ENCODE assay signal across 17 cellular contexts in the genomic region with DNA sequence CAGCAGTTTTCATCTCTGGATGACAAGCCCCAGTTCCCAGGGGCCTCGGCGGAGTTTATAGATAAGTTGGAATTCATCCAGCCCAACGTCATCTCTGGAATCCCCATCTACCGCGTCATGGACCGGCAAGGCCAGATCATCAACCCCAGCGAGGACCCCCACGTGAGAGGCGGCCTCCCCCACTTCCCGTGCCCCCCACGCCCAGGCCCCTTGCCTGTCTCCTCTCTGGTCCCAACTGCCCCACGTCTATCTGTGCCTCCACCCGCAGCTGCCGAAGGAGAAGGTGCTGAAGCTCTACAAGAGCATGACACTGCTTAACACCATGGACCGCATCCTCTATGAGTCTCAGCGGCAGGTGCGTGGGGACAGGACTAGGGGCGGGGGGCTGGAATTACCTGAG. TPM values are rescaled to one million over a fixed set of nuclear protein-coding genes. Genes with fewer than 3 reads are reported as not detected.
DNase-seq lines count a peak whose midpoint lies in the region; ATAC-seq and TF ChIP-seq lines count a peak whose summit lies in the region.
"Had no signal": no experiment of that assay in that cellular context is flagged by ENCODE, and none has a peak within 500 bp of the region (broad histone marks: within the 10 kb centered on the region; RNA-seq: fewer than 3 reads in every experiment).

No MANE protein-coding gene starts in this region.

- no peak overlapping the region for H2BK120ac ChIP-seq in H9 (ENCODE audit: low read depth, low read length, poor library complexity, severe bottlenecking)

- H3K27ac ChIP-seq in heart left ventricle (peak overlapping the region in 11 of 12 donors; percentile 55 to 88 (median 79)), KMS-11 (peak overlapping the region; percentile 90; the same call in 1 of the 2 replicates), left lung (peak overlapping the region; percentile 82 to 95), H9 (ENCODE audit: insufficient read length, low read depth, low read length) (no peak overlapping the region)

- H3K56ac ChIP-seq in H9 (ENCODE audit: insufficient read length, low read depth, low read length): no peak overlapping the region

- no peak for TF ChIP-seq POLR2A in heart left ventricle (IDR thresholded peaks at IDR 0.05)

- H2AK5ac ChIP-seq in H9 (ENCODE audit: insufficient read length, low read length): no peak overlapping the region

- H3K36me3 ChIP-seq in heart left ventricle: peaks cover 0 to 45% (median 28%) of the 10 kb centered on the region in 9 donors
- no peaks in the 10 kb centered on the region; the same call in 1 of the 2 replicates for H3K36me3 ChIP-seq in KMS-11 (ENCODE audit: insufficient read depth)
- H3K36me3 ChIP-seq in left lung: peaks cover 0 to 37% of the 10 kb centered on the region in 2 donors

- H3K79me1 ChIP-seq in H9 (ENCODE audit: insufficient read depth, low read depth, low read length, poor library complexity, severe bottlenecking): no peaks in the 10 kb centered on the region

- peak overlapping the region; percentile 88; the same call in 1 of the 2 replicates for H3K4me2 ChIP-seq in KMS-11
- H3K4me2 ChIP-seq in H9 (ENCODE audit: insufficient read depth, insufficient read length, low read length): no peak overlapping the region

- H3K27me3 ChIP-seq in heart left ventricle (no peaks in the 10 kb centered on the region), KMS-11 (ENCODE audit: insufficient read depth, low read depth) (no peaks in the 10 kb centered on the region), left lung (no peaks in the 10 kb centered on the region), H9 (ENCODE audit: insufficient read depth, low read length) (no peaks in the 10 kb centered on the region)

- no peak overlapping the region for H3K14ac ChIP-seq in H9 (ENCODE audit: insufficient read depth, low read length)

- no peaks in the 10 kb centered on the region for H4K20me1 ChIP-seq in KMS-11 (ENCODE audit: insufficient read depth)
- peaks cover 3% of the 10 kb centered on the region for H4K20me1 ChIP-seq in H9 (ENCODE audit: control insufficient read depth, insufficient read depth, insufficient read length)

- DNase-seq in heart left ventricle: no peak
- DNase-seq in cardiac septum (ENCODE audit: low spot score): no peak
- no peak for DNase-seq in left lung
- no peak for DNase-seq in stimulated activated effector memory CD8-positive, alpha-beta T cell treated with anti-CD3 and anti-CD28 coated beads, Interleukin-12 subunit alpha, Interleukin-12 subunit beta, amount 100 ng/mL, for 72 hours (ENCODE audit: low spot score in 2 of 2)
- DNase-seq in RPMI8226: no peak
- no peak for DNase-seq in H9
- DNase-seq: C1 segment of cervical spinal cord, GF-D8, NCI-H1417, NCI-H187 treated with DMSO at 0.1 percent for 48 hours, NCI-H446 had no signal

- no peaks in the 10 kb centered on the region for H3K9me3 ChIP-seq in heart left ventricle
- no peaks in the 10 kb centered on the region for H3K9me3 ChIP-seq in left lung
- no peaks in the 10 kb centered on the region for H3K9me3 ChIP-seq in H9 (ENCODE audit: control insufficient read depth, low read depth, low read length)

- WGBS in heart left ventricle, 4 donors: 54 to 63% (median 58%) methylated on average over 16 to 18 of the region's 18 CpGs
- no CpG with 5 or more reads among the region's 18 CpGs for WGBS in H9 (ENCODE audit: extremely low coverage, insufficient read length, low lambda C conversion rate)

- H3K4me1 ChIP-seq in heart left ventricle (peaks cover 0 to 72% (median 61%) of the 10 kb centered on the region in 12 donors), KMS-11 (ENCODE audit: low read depth, poor library complexity, severe bottlenecking) (peaks cover 62% of the 10 kb centered on the region), left lung (peaks cover 23 to 93% of the 10 kb centered on the region in 2 donors), H9 (ENCODE audit: insufficient read depth, low read length) (no peaks in the 10 kb centered on the region; the same call in 1 of the 2 replicates)

- no peaks in the 10 kb centered on the region for H3K9me3 Mint-ChIP-seq in stimulated activated effector memory CD8-positive, alpha-beta T cell treated with anti-CD3 and anti-CD28 coated beads, Interleukin-12 subunit alpha, Interleukin-12 subunit beta, amount 100 ng/mL, for 72 hours
- no peaks in the 10 kb centered on the region for H3K9me3 Mint-ChIP-seq in H9
- H3K9me3 Mint-ChIP-seq: IgD-negative memory B cell had no signal

- H3K4me3 ChIP-seq in heart left ventricle: no peak overlapping the region
- no peak overlapping the region for H3K4me3 ChIP-seq in KMS-11 (IDR thresholded peaks at IDR 0.05; ENCODE audit: insufficient read depth, low read depth, low read length)
- H3K4me3 ChIP-seq in left lung: no peak overlapping the region

- no peak overlapping the region for H4K8ac ChIP-seq in H9 (replicated peaks; ENCODE audit: insufficient read length, low read depth, low read length)

- intact Hi-C loops in heart left ventricle (cut with DNase I): loop anchor here in 1 of 10 donors (2.0 kb wide), 1 partner anchor 16 kb away; the partner anchor contains the start of gene B3GNT8
- intact Hi-C loops in cardiac septum (cut with DNase I): loop anchor here (2.0 kb wide), 1 partner anchor 16 kb away; the partner anchor contains the start of gene B3GNT8
- intact Hi-C loops in left lung (cut with DNase I): no loop called here

- no peak overlapping the region for H3K4me3 Mint-ChIP-seq in stimulated activated effector memory CD8-positive, alpha-beta T cell treated with anti-CD3 and anti-CD28 coated beads, Interleukin-12 subunit alpha, Interleukin-12 subunit beta, amount 100 ng/mL, for 72 hours
- no peak overlapping the region; a peak in 1 of 5 replicates for H3K4me3 Mint-ChIP-seq in H9

- peaks cover 4% of the 10 kb centered on the region for H3K23me2 ChIP-seq in H9 (ENCODE audit: insufficient read length, low read depth, low read length, poor library complexity, severe bottlenecking)

- H3K36me3 Mint-ChIP-seq in stimulated activated effector memory CD8-positive, alpha-beta T cell treated with anti-CD3 and anti-CD28 coated beads, Interleukin-12 subunit alpha, Interleukin-12 subunit beta, amount 100 ng/mL, for 72 hours: peaks cover 35% of the 10 kb centered on the region
- peaks cover 0 to 19% (median 13%) of the 10 kb centered on the region in 3 experiments; a peak in 4 of 7 replicates for H3K36me3 Mint-ChIP-seq in H9 (ENCODE audit: insufficient read depth in 1 of 3, low read depth in 3 of 3)

- peaks cover 15% of the 10 kb centered on the region for H3K4me1 Mint-ChIP-seq in stimulated activated effector memory CD8-positive, alpha-beta T cell treated with anti-CD3 and anti-CD28 coated beads, Interleukin-12 subunit alpha, Interleukin-12 subunit beta, amount 100 ng/mL, for 72 hours
- H3K4me1 Mint-ChIP-seq in H9: peaks cover 7 to 18% of the 10 kb centered on the region in 2 experiments

- H3K23ac ChIP-seq in H9 (ENCODE audit: insufficient read length, low read depth, low read length): no peak overlapping the region

- no peak for ATAC-seq in heart left ventricle
- no peak for ATAC-seq in left lung
- no peak for ATAC-seq in stimulated activated effector memory CD8-positive, alpha-beta T cell treated with anti-CD3 and anti-CD28 coated beads, Interleukin-12 subunit alpha, Interleukin-12 subunit beta, amount 100 ng/mL, for 72 hours
- no peak for ATAC-seq in HG03039 (IDR thresholded peaks at IDR 0.05; ENCODE audit: unreplicated experiment)

- peak overlapping the region; percentile 50 for H3K27ac Mint-ChIP-seq in stimulated activated effector memory CD8-positive, alpha-beta T cell treated with anti-CD3 and anti-CD28 coated beads, Interleukin-12 subunit alpha, Interleukin-12 subunit beta, amount 100 ng/mL, for 72 hours
- H3K27ac Mint-ChIP-seq in H9: no peak overlapping the region
- H3K27ac Mint-ChIP-seq: IgD-negative memory B cell had no signal

- H3K18ac ChIP-seq in H9 (ENCODE audit: insufficient read length, low read depth, low read length): no peak overlapping the region

- TF ChIP-seq CTCF in heart left ventricle (IDR thresholded peaks at IDR 0.05) (no peak), KMS-11 (conservative IDR thresholded peaks at IDR 0.05; ENCODE audit: low read depth, low read length) (no peak), left lung (IDR thresholded peaks at IDR 0.05) (no peak), H9 (conservative IDR thresholded peaks at IDR 0.05) (no peak)

- no peak overlapping the region for H3K4ac ChIP-seq in H9 (ENCODE audit: low read depth, low read length)

- no peak overlapping the region for H3K9ac ChIP-seq in KMS-11
- no peak overlapping the region for H3K9ac ChIP-seq in H9 (ENCODE audit: extremely low read depth, insufficient read length, low read length)

- H2AFZ ChIP-seq in KMS-11 (ENCODE audit: low read depth): no peak overlapping the region
- no peak overlapping the region for H2AFZ ChIP-seq in H9 (ENCODE audit: low read length)

- no peaks in the 10 kb centered on the region; the same call in 1 of the 2 replicates for H3K27me3 Mint-ChIP-seq in H9 (ENCODE audit: low read depth)
- H3K27me3 Mint-ChIP-seq: IgD-negative memory B cell had no signal

- H3K79me2 ChIP-seq in KMS-11 (ENCODE audit: insufficient read depth, low read depth) (no peaks in the 10 kb centered on the region; the same call in 1 of the 2 replicates), H9 (ENCODE audit: insufficient read depth, low read length) (no peaks in the 10 kb centered on the region)

- no peak overlapping the region for H2BK5ac ChIP-seq in H9 (ENCODE audit: insufficient read length, low read length)

- H4K5ac ChIP-seq in H9 (ENCODE audit: insufficient read length, low read depth, low read length): no peak overlapping the region

- H2BK15ac ChIP-seq in H9 (ENCODE audit: low read depth, low read length): no peak overlapping the region

- H3T11ph ChIP-seq in H9 (ENCODE audit: low read length): no peak overlapping the region

- no peak overlapping the region for H2BK20ac ChIP-seq in H9 (ENCODE audit: low read depth, low read length, poor library complexity, severe bottlenecking)

- no peak overlapping the region for H2BK12ac ChIP-seq in H9 (ENCODE audit: insufficient read length, low read depth, low read length)

- no peak overlapping the region for H4K91ac ChIP-seq in H9 (ENCODE audit: insufficient read length, low read depth, low read length)

RNA-seq across cellular contexts. Expression of gene BCKDHA, which starts 13.0 kb away (rescaled TPM):
- total RNA-seq in heart left ventricle: 100 to 1,000 TPM in 2 of 9 donors, 10 to 100 TPM in 7; 32.0 to 149 (median 39.2) TPM
- polyA plus RNA-seq in heart left ventricle: 10 to 100 TPM; 39.1 to 74.4 TPM
- total RNA-seq in cardiac septum: 36.9 TPM
- total RNA-seq in left lung: 10 to 100 TPM; 12.1 to 17.8 TPM
- 21.1 and 28.3 TPM in 2 replicates for total RNA-seq in H9 (2021)

RNA-seq across cellular contexts. Expression of gene EXOSC5, which starts 13.5 kb away (rescaled TPM):
- total RNA-seq in heart left ventricle (10 to 100 TPM in 8 of 9 donors, 1 to 10 TPM in 1; 9.6 to 18.6 (median 13.7) TPM), cardiac septum (9.0 TPM), left lung (10 to 100 TPM; 10.3 to 17.4 TPM), H9 (2021) (58.7 and 62.1 TPM in 2 replicates)
- 10 to 100 TPM; 21.2 to 40.4 TPM for polyA plus RNA-seq in heart left ventricle

RNA-seq across cellular contexts. Expression of gene B3GNT8, which starts 16.5 kb away (rescaled TPM):
- total RNA-seq in heart left ventricle: 10 to 100 TPM in 3 of 9 donors, 1 to 10 TPM in 6; 6.4 to 11.5 (median 9.4) TPM
- 10 to 100 TPM in 1 of 2 donors, 1 to 10 TPM in 1; 5.0 to 12.6 TPM for polyA plus RNA-seq in heart left ventricle
- 3.9 TPM for total RNA-seq in cardiac septum
- 10 to 100 TPM; 21.8 to 41.5 TPM for total RNA-seq in left lung
- total RNA-seq in H9 (2021): 0.86 and 0.96 TPM in 2 replicates
- total RNA-seq: LHCN-M2, SK-MEL-5 had no signal

RNA-seq across cellular contexts. Expression of gene DMAC2, which starts 29.1 kb away (rescaled TPM):
- 100 to 1,000 TPM in 6 of 9 donors, 10 to 100 TPM in 3; 67.9 to 138 (median 102) TPM for total RNA-seq in heart left ventricle
- polyA plus RNA-seq in heart left ventricle: 100 to 1,000 TPM; 121 to 130 TPM
- total RNA-seq in cardiac septum: 84.4 TPM
- 10 to 100 TPM; 58.3 to 58.5 TPM for total RNA-seq in left lung
- 70.5 and 74.7 TPM in 2 replicates for total RNA-seq in H9 (2021)

RNA-seq across cellular contexts. Expression of gene ERICH4, which starts 32.3 kb away (rescaled TPM):
- total RNA-seq in heart left ventricle (under 1 TPM in 1 of 9 donors, not detected in 8; 0.30 TPM), cardiac septum (not detected), left lung (not detected), H9 (2021) (not detected in 2 replicates)
- under 1 TPM in 1 of 2 donors, not detected in 1; 0.10 TPM for polyA plus RNA-seq in heart left ventricle
- total RNA-seq: A172, LHCN-M2, SK-MEL-5 had no signal
- polyA plus RNA-seq: IgD-negative memory B cell had no signal
